ENCODE assay signal across 8 cellular contexts in the genomic region with DNA sequence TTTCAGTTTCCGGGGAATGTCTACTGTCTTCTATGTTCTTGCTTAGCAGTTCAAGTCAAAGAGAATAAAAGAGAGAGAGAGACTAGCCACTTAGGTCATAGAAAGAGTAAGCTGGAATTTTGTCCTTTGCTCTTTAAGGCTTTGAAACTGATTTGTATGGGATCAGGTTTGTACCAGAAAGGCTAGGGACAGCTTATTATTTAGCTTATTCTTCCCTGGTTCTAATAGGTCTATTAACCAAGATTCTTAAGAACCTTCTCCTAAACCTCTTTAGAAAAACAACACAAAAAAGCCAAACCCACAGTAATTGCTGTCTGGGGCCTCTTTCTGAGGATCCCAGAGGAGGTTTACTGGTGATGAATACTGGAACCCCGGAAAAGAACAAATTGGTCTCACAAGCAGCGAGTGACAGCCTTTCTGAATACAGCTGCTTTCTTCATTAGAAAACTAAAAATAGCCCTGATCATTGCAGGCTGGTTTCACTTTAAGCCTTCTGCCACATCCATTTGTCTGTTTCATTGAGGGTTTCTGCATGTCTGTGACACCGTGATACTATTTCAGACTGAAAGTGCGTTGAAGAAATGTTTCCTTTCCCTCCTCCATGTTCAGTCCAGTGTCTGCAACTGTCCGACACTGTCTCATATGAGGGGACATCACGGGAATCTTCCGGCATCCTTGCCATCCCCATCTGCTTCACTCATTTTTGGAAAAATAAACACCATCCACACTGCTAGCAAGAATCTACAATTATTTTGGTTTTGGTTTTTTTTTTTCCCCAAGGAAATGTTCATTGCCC.
A peak's percentile ranks its signal among the peaks of the same experiment; 100 is the strongest.
DNase-seq lines count a peak whose midpoint lies in the region; ATAC-seq and TF ChIP-seq lines count a peak whose summit lies in the region.

No MANE protein-coding gene starts in this region.

- no peaks in the 10 kb centered on the region; the same call in 1 of the 2 replicates for H3K9me3 ChIP-seq in HAP-1
- no peaks in the 10 kb centered on the region for H3K9me3 ChIP-seq in right atrium auricular region

- H3K4me3 ChIP-seq in HAP-1 (no peak overlapping the region), right atrium auricular region (peak overlapping the region in 1 of 2 donors; percentile 32)

- no peaks in the 10 kb centered on the region for H3K36me3 ChIP-seq in HAP-1 (replicated peaks)
- H3K36me3 ChIP-seq in right atrium auricular region: no peaks in the 10 kb centered on the region

- H3K4me1 ChIP-seq in HAP-1 (peaks cover 9% of the 10 kb centered on the region; the same call in 1 of the 2 replicates), right atrium auricular region (peaks cover 0 to 25% of the 10 kb centered on the region in 2 donors)

- in situ Hi-C loops in HAP-1 (cut with MboI; ENCODE audit: low sequenced_read_pairs): no loop called here

- no peak for TF ChIP-seq CTCF in right atrium auricular region (IDR thresholded peaks at IDR 0.05)

- DNase-seq in HAP-1 (ENCODE audit: low spot score in 2 of 2) (peak; percentile 11 to 52), RPMI8226 (peak; percentile 49), right atrium auricular region (ENCODE audit: low spot score) (no peak), HT-29 (ENCODE audit: low spot score) (no peak), NCI-H1417 treated with DMSO at 0.1 percent for 48 hours (lab: John Stamatoyannopoulos, UW) (no peak), NCI-H146 (lab: John Stamatoyannopoulos, UW) (no peak), epidermal melanocyte (ENCODE audit: insufficient read length, low spot score) (no peak)

- peak; percentile 77 for ATAC-seq in GM18519 (IDR thresholded peaks at IDR 0.05; ENCODE audit: low FRiP score, unreplicated experiment)

- H3K27ac ChIP-seq in right atrium auricular region: peak overlapping the region; percentile 27 to 46

- no peaks in the 10 kb centered on the region for H3K27me3 ChIP-seq in HAP-1 (ENCODE audit: low read depth)
- H3K27me3 ChIP-seq in right atrium auricular region: no peaks in the 10 kb centered on the region

Comparison
In these comparisons a context has a peak if more than half of its experiments do, and no peak if none do; other contexts are left out.
1. DNase-seq: peak in HAP-1 (2 of 2) and RPMI8226 (single experiment); none in right atrium auricular region (single experiment), HT-29 (single experiment), NCI-H1417 treated with DMSO at 0.1 percent for 48 hours (single experiment), NCI-H146 (single experiment) and epidermal melanocyte (single experiment).